Comparison of ENCODE assay signal across 24 cellular contexts in the genomic region with DNA sequence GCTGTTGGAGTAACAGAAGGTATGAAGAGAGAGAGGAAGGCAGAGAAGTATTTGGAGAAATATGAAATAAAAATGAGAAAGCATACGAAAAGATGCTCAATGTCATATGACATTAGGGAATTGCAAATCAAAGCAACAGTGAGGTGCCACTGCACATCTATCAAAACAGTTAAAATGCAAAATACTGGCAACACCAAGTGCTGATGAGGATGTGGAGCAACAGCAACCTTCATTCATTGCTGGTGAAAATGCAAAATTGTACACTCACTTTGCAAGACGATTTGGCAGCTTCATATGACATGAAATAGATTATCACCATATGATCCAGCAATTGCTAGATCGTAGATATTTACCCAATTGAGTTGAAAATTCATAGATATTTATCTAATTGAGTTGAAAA. TPM values are rescaled to one million over a fixed set of nuclear protein-coding genes. Genes with fewer than 3 reads are reported as not detected.
DNase-seq lines count a peak whose midpoint lies in the region; ATAC-seq, FAIRE-seq and TF ChIP-seq lines count a peak whose summit lies in the region.
"Had no signal": no experiment of that assay in that cellular context is flagged by ENCODE, and none has a peak within 500 bp of the region (broad histone marks: within the 10 kb centered on the region; RNA-seq: fewer than 3 reads in every experiment).

No MANE protein-coding gene starts in this region.

- H3K9me1 ChIP-seq in K562 (ENCODE audit: control insufficient read depth, insufficient read depth, low read length), result no peaks in the 10 kb centered on the region

- H3K9ac ChIP-seq in K562 (ENCODE audit: insufficient read depth in 1 of 2, low read depth in 2 of 2, low read length in 2 of 2), result no peak overlapping the region
- H3K9ac ChIP-seq: BLaER1 had no signal

- TF ChIP-seq POLR2A in GM12891 (IDR thresholded peaks at IDR 0.05; ENCODE audit: low read depth, low read length) (no peak), K562 (conservative IDR thresholded peaks at IDR 0.05) (no peak)

- peak; percentile 31 for FAIRE-seq in GM12891 (lab: Jason Lieb, UNC)
- no peak for FAIRE-seq in K562 (lab: Jason Lieb, UNC)
- FAIRE-seq: A204.1, GM12878 had no signal

- in situ Hi-C loops in K562 (cut with MboI), result no loop called here

- H3K9me3 ChIP-seq in K562 (replicated peaks; ENCODE audit: control insufficient read depth, insufficient read depth, low read depth, low read length), result no peaks in the 10 kb centered on the region
- H3K9me3 ChIP-seq: BE2C, BLaER1 had no signal

- no peak for TF ChIP-seq RAD21 in K562 (CRISPR knock-in tag; conservative IDR thresholded peaks at IDR 0.05 in 1 of 2, IDR thresholded peaks at IDR 0.05 in 1 of 2)

- no TSS peak for BruUV-seq in K562 (replicated peaks; lab: Mats Ljungman, UMichigan)

- CTCF ChIA-PET in K562 (lab: Yijun Ruan, JAX; ENCODE audit: low intra/inter-chr PET ratio), result no interaction called here

- no peak for ATAC-seq in K562
- no peak for ATAC-seq in HG03457 (IDR thresholded peaks at IDR 0.05; ENCODE audit: unreplicated experiment)
- ATAC-seq: GM12878 had no signal

- H3K4me3 ChIP-seq in K562, result no peak overlapping the region
- H3K4me3 ChIP-seq: BLaER1, GM12878 had no signal

- H2AFZ ChIP-seq in K562 (ENCODE audit: low read depth, low read length), result no peak overlapping the region

- POLR2A ChIA-PET in K562 (lab: Yijun Ruan, JAX), result interaction anchor here (5.4 kb wide), 1 partner anchor 10 kb away, joined by 39 read pairs; a partner anchor contains a TSS

- H3K36me3 ChIP-seq in K562 (ENCODE audit: control insufficient read depth, insufficient read depth, low read length), result no peaks in the 10 kb centered on the region
- H3K36me3 ChIP-seq: BE2C, BLaER1 had no signal

- peaks cover 0 to 2% of the 10 kb centered on the region in 2 experiments; a peak in 1 of 5 replicates for H3K4me1 ChIP-seq in K562 (replicated peaks in 1 of 2; ENCODE audit: control insufficient read depth in 2 of 2, insufficient read depth in 2 of 2, low read length in 2 of 2)
- H3K4me1 ChIP-seq: BE2C, BLaER1 had no signal

- no peak overlapping the region for H3K27ac ChIP-seq in K562 (ENCODE audit: extremely low read depth, low read depth, low read length)
- H3K27ac ChIP-seq: BLaER1 had no signal

- DNase-seq in GM12891 (ENCODE audit: insufficient read length, low spot score), result no peak
- no peak for DNase-seq in K562 (ENCODE audit: extremely low read depth in 1 of 4, low spot score in 3 of 4)
- DNase-seq in EL, result no peak
- no peak for DNase-seq in NCI-H146 (lab: John Stamatoyannopoulos, UW)
- DNase-seq: 8988T; ACHN; BE2C; C1 segment of cervical spinal cord; CD4-positive, alpha-beta memory T cell; CD4-positive, CD25-positive, alpha-beta regulatory T cell; CD8-positive, alpha-beta memory T cell; COR-L47; DMS 273 treated with DMSO at 0.1 percent for 48 hours; DMS153; DMS53; DMS79; DND-41; GDM1 had no signal

- TF ChIP-seq EP300 in K562 (IDR thresholded peaks at IDR 0.05; ENCODE audit: low read length), result no peak

- no peaks in the 10 kb centered on the region for H4K20me1 ChIP-seq in K562 (replicated peaks; ENCODE audit: control insufficient read depth, insufficient read depth, low read length)
- H4K20me1 ChIP-seq: BLaER1 had no signal

- no peaks in the 10 kb centered on the region for H3K27me3 ChIP-seq in K562 (ENCODE audit: control insufficient read depth in 2 of 2, insufficient read depth in 2 of 2, low read length in 2 of 2)
- H3K27me3 ChIP-seq: BE2C, BLaER1 had no signal

- H3K79me2 ChIP-seq in K562 (ENCODE audit: control insufficient read depth, insufficient read depth, low read length), result no peaks in the 10 kb centered on the region

- H3K4me2 ChIP-seq in K562 (ENCODE audit: insufficient read depth, low read length), result no peak overlapping the region
- H3K4me2 ChIP-seq: BLaER1 had no signal

- TF ChIP-seq CTCF in K562 (IDR thresholded peaks at IDR 0.05 in 2 of 3, conservative IDR thresholded peaks at IDR 0.05 in 1 of 3; ENCODE audit: insufficient read depth in 2 of 3, low read depth in 1 of 3, low read length in 3 of 3), result no peak

- WGBS in K562 (ENCODE audit: insufficient coverage, low coverage, missing lambda C conversion rate), result 13% methylated on average over 3 of the region's 3 CpGs

- intact Hi-C loops in K562 (cut with micrococcal nuclease), result no loop called here

RNA-seq across cellular contexts. Expression of a gene that starts 9.4 kb away (rescaled TPM):
- polyA plus RNA-seq in GM12891 (2012; ENCODE audit: low read depth, missing spikeins), result not detected
- 3.3 and 7.2 TPM in 2 replicates for total RNA-seq in K562 (2011; cell fraction: chromatin; rRNA removed; ENCODE audit: low replicate concordance)
- total RNA-seq in K562 (2011; cell fraction: nucleolus; rRNA removed), result 10.7 and 13.8 TPM in 2 replicates
- 7.4 and 10.0 TPM in 2 replicates for total RNA-seq in K562 (2011; cell fraction: nucleoplasm; rRNA removed)
- total RNA-seq in K562 (2014; rRNA removed) (11.2 and 11.3 TPM in 2 replicates), K562 (2014; rRNA removed; fragmentation: Illumina TruSeq; extraction: Trizol) (5.8 and 6.1 TPM in 2 replicates), K562 (2015; rRNA removed; fragmentation: Illumina TruSeq; extraction: Trizol) (6.6 and 7.3 TPM in 2 replicates), K562 (2021) (15.1 and 15.9 TPM in 2 replicates)
- polyA plus RNA-seq in K562 (2011; rRNA removed) (4.8 and 11.7 TPM in 2 replicates), K562 (2014; fragmentation: Illumina TruSeq; extraction: Trizol) (18.5 and 18.8 TPM in 2 replicates), K562 (2014; fragmentation: Nextera tagmentation; extraction: Ambion mirVana) (1 to 10 TPM; 4.4 to 9.2 TPM), K562 (2014; rRNA removed) (14.0 and 15.6 TPM in 2 replicates)
- 10.3 and 15.8 TPM in 2 replicates for polyA plus RNA-seq in K562 (2011; cell fraction: cytosol; rRNA removed)
- 26.3 and 27.0 TPM in 2 replicates for polyA plus RNA-seq in K562 (2011; cell fraction: nucleus; rRNA removed)
- polyA plus RNA-seq in K562 (2012), result 16.9 and 34.8 TPM in 2 replicates
- polyA minus RNA-seq in K562 (2011; rRNA and poly(A)+ RNA removed), result 2.2 and 2.3 TPM in 2 replicates
- 4.1 and 5.1 TPM in 2 replicates for polyA minus RNA-seq in K562 (2011; cell fraction: cytosol; rRNA and poly(A)+ RNA removed)
- 2.0 and 3.9 TPM in 2 replicates for polyA minus RNA-seq in K562 (2011; cell fraction: nucleus; rRNA and poly(A)+ RNA removed)
- total RNA-seq: A673; CD4-positive, alpha-beta memory T cell; CD4-positive, CD25-positive, alpha-beta regulatory T cell; CD8-positive, alpha-beta memory T cell; GM12878 had no signal
- polyA plus RNA-seq: AG04450; CD4-positive, alpha-beta memory T cell; CD4-positive, CD25-positive, alpha-beta regulatory T cell; CD8-positive, alpha-beta memory T cell; GM12878 had no signal

RNA-seq across cellular contexts. Expression of a gene that starts 21.1 kb away (rescaled TPM):
- polyA plus RNA-seq in GM12891 (2012; ENCODE audit: low read depth, missing spikeins), result 66.6 TPM
- total RNA-seq in K562 (2011; cell fraction: chromatin; rRNA removed; ENCODE audit: low replicate concordance), result 216 and 541 TPM in 2 replicates
- 238 and 253 TPM in 2 replicates for total RNA-seq in K562 (2011; cell fraction: nucleolus; rRNA removed)
- total RNA-seq in K562 (2011; cell fraction: nucleoplasm; rRNA removed), result 194 and 215 TPM in 2 replicates
- 112 and 116 TPM in 2 replicates for total RNA-seq in K562 (2014; rRNA removed)
- total RNA-seq in K562 (2014; rRNA removed; fragmentation: Illumina TruSeq; extraction: Trizol), result 21.7 and 24.8 TPM in 2 replicates
- total RNA-seq in K562 (2015; rRNA removed; fragmentation: Illumina TruSeq; extraction: Trizol), result 51.5 and 52.2 TPM in 2 replicates
- 195 and 199 TPM in 2 replicates for total RNA-seq in K562 (2021)
- polyA plus RNA-seq in K562 (2011; rRNA removed), result 61.6 and 138 TPM in 2 replicates
- 70.1 and 167 TPM in 2 replicates for polyA plus RNA-seq in K562 (2011; cell fraction: cytosol; rRNA removed)
- 212 and 301 TPM in 2 replicates for polyA plus RNA-seq in K562 (2011; cell fraction: nucleus; rRNA removed)
- polyA plus RNA-seq in K562 (2012), result 106 and 148 TPM in 2 replicates
- polyA plus RNA-seq in K562 (2014; fragmentation: Illumina TruSeq; extraction: Trizol), result 143 and 183 TPM in 2 replicates
- polyA plus RNA-seq in K562 (2014; fragmentation: Nextera tagmentation; extraction: Ambion mirVana), result 1 to 10 TPM; 3.5 to 6.0 TPM
- 112 and 133 TPM in 2 replicates for polyA plus RNA-seq in K562 (2014; rRNA removed)
- polyA minus RNA-seq in K562 (2011; rRNA and poly(A)+ RNA removed), result 53.1 and 54.9 TPM in 2 replicates
- 100 and 118 TPM in 2 replicates for polyA minus RNA-seq in K562 (2011; cell fraction: cytosol; rRNA and poly(A)+ RNA removed)
- polyA minus RNA-seq in K562 (2011; cell fraction: nucleus; rRNA and poly(A)+ RNA removed), result 61.7 and 93.0 TPM in 2 replicates

RNA-seq across cellular contexts. Expression of a gene that starts 26.3 kb away (rescaled TPM):
- polyA plus RNA-seq in GM12891 (2012; ENCODE audit: low read depth, missing spikeins), result 33.3 TPM
- total RNA-seq in K562 (2011; cell fraction: chromatin; rRNA removed; ENCODE audit: low replicate concordance), result 160 and 411 TPM in 2 replicates
- 212 and 239 TPM in 2 replicates for total RNA-seq in K562 (2011; cell fraction: nucleolus; rRNA removed)
- 199 and 204 TPM in 2 replicates for total RNA-seq in K562 (2011; cell fraction: nucleoplasm; rRNA removed)
- total RNA-seq in K562 (2014; rRNA removed), result 9.9 and 10.7 TPM in 2 replicates
- total RNA-seq in K562 (2014; rRNA removed; fragmentation: Illumina TruSeq; extraction: Trizol), result 7.3 and 9.8 TPM in 2 replicates
- 8.0 and 8.7 TPM in 2 replicates for total RNA-seq in K562 (2015; rRNA removed; fragmentation: Illumina TruSeq; extraction: Trizol)
- total RNA-seq in K562 (2021), result 42.7 and 47.4 TPM in 2 replicates
- polyA plus RNA-seq in K562 (2011; rRNA removed), result 13.1 and 36.5 TPM in 2 replicates
- 20.0 and 43.0 TPM in 2 replicates for polyA plus RNA-seq in K562 (2011; cell fraction: cytosol; rRNA removed)
- polyA plus RNA-seq in K562 (2011; cell fraction: nucleus; rRNA removed), result 131 and 155 TPM in 2 replicates
- polyA plus RNA-seq in K562 (2012), result 34.0 and 57.6 TPM in 2 replicates
- 38.5 and 40.1 TPM in 2 replicates for polyA plus RNA-seq in K562 (2014; fragmentation: Illumina TruSeq; extraction: Trizol)
- polyA plus RNA-seq in K562 (2014; fragmentation: Nextera tagmentation; extraction: Ambion mirVana), result under 1 TPM; 0.41 to 0.63 TPM
- polyA plus RNA-seq in K562 (2014; rRNA removed), result 19.1 and 19.3 TPM in 2 replicates
- polyA minus RNA-seq in K562 (2011; rRNA and poly(A)+ RNA removed), result 62.5 and 65.5 TPM in 2 replicates
- 37.2 and 49.5 TPM in 2 replicates for polyA minus RNA-seq in K562 (2011; cell fraction: cytosol; rRNA and poly(A)+ RNA removed)
- polyA minus RNA-seq in K562 (2011; cell fraction: nucleus; rRNA and poly(A)+ RNA removed), result 49.5 and 75.9 TPM in 2 replicates

RNA-seq across cellular contexts. Expression of a gene that starts 38.5 kb away (rescaled TPM):
- 37.7 TPM for polyA plus RNA-seq in GM12891 (2012; ENCODE audit: low read depth, missing spikeins)
- total RNA-seq in K562 (2011; cell fraction: chromatin; rRNA removed; ENCODE audit: low replicate concordance), result 22.2 and 52.3 TPM in 2 replicates
- total RNA-seq in K562 (2011; cell fraction: nucleolus; rRNA removed), result 45.3 and 47.5 TPM in 2 replicates
- 43.8 and 56.6 TPM in 2 replicates for total RNA-seq in K562 (2011; cell fraction: nucleoplasm; rRNA removed)
- total RNA-seq in K562 (2014; rRNA removed) (129 and 180 TPM in 2 replicates), K562 (2014; rRNA removed; fragmentation: Illumina TruSeq; extraction: Trizol) (65.5 and 74.3 TPM in 2 replicates), K562 (2015; rRNA removed; fragmentation: Illumina TruSeq; extraction: Trizol) (78.2 and 83.1 TPM in 2 replicates), K562 (2021) (86.8 and 88.5 TPM in 2 replicates)
- polyA plus RNA-seq in K562 (2011; rRNA removed) (96.1 and 97.2 TPM in 2 replicates), K562 (2014; fragmentation: Illumina TruSeq; extraction: Trizol) (123 and 127 TPM in 2 replicates), K562 (2014; fragmentation: Nextera tagmentation; extraction: Ambion mirVana) (100 to 1,000 TPM in 1 of 2 experiments, 10 to 100 TPM in 1; 76.2 to 132 TPM), K562 (2014; rRNA removed) (91.2 and 112 TPM in 2 replicates)
- polyA plus RNA-seq in K562 (2011; cell fraction: cytosol; rRNA removed), result 145 and 172 TPM in 2 replicates
- 33.4 and 33.6 TPM in 2 replicates for polyA plus RNA-seq in K562 (2011; cell fraction: nucleus; rRNA removed)
- polyA plus RNA-seq in K562 (2012), result 67.5 and 83.2 TPM in 2 replicates
- polyA minus RNA-seq in K562 (2011; rRNA and poly(A)+ RNA removed), result 44.7 and 62.6 TPM in 2 replicates
- 33.6 and 45.3 TPM in 2 replicates for polyA minus RNA-seq in K562 (2011; cell fraction: cytosol; rRNA and poly(A)+ RNA removed)
- 14.1 and 19.7 TPM in 2 replicates for polyA minus RNA-seq in K562 (2011; cell fraction: nucleus; rRNA and poly(A)+ RNA removed)

RNA-seq across cellular contexts. Expression of a gene that starts 38.7 kb away (rescaled TPM):
- 1,748 TPM for polyA plus RNA-seq in GM12891 (2012; ENCODE audit: low read depth, missing spikeins)
- total RNA-seq in K562 (2011; cell fraction: chromatin; rRNA removed; ENCODE audit: low replicate concordance), result 85.1 and 161 TPM in 2 replicates
- total RNA-seq in K562 (2011; cell fraction: nucleolus; rRNA removed), result 307 and 365 TPM in 2 replicates
- 257 and 358 TPM in 2 replicates for total RNA-seq in K562 (2011; cell fraction: nucleoplasm; rRNA removed)
- 1,447 and 1,737 TPM in 2 replicates for total RNA-seq in K562 (2014; rRNA removed)
- 702 and 715 TPM in 2 replicates for total RNA-seq in K562 (2014; rRNA removed; fragmentation: Illumina TruSeq; extraction: Trizol)
- total RNA-seq in K562 (2015; rRNA removed; fragmentation: Illumina TruSeq; extraction: Trizol), result 990 and 995 TPM in 2 replicates
- 1,380 and 1,521 TPM in 2 replicates for total RNA-seq in K562 (2021)
- 562 and 568 TPM in 2 replicates for polyA plus RNA-seq in K562 (2011; rRNA removed)
- polyA plus RNA-seq in K562 (2011; cell fraction: cytosol; rRNA removed), result 741 and 1,178 TPM in 2 replicates
- polyA plus RNA-seq in K562 (2011; cell fraction: nucleus; rRNA removed), result 380 and 503 TPM in 2 replicates
- 1,837 and 2,123 TPM in 2 replicates for polyA plus RNA-seq in K562 (2012)
- 942 and 1,036 TPM in 2 replicates for polyA plus RNA-seq in K562 (2014; fragmentation: Illumina TruSeq; extraction: Trizol)
- polyA plus RNA-seq in K562 (2014; fragmentation: Nextera tagmentation; extraction: Ambion mirVana), result 100 to 1,000 TPM; 433 to 575 TPM
- 1,498 and 1,827 TPM in 2 replicates for polyA plus RNA-seq in K562 (2014; rRNA removed)
- 236 and 263 TPM in 2 replicates for polyA minus RNA-seq in K562 (2011; rRNA and poly(A)+ RNA removed)
- polyA minus RNA-seq in K562 (2011; cell fraction: cytosol; rRNA and poly(A)+ RNA removed), result 352 and 386 TPM in 2 replicates
- polyA minus RNA-seq in K562 (2011; cell fraction: nucleus; rRNA and poly(A)+ RNA removed), result 98.0 and 181 TPM in 2 replicates
